ENCODE assay signal across 11 cellular contexts in the genomic region with DNA sequence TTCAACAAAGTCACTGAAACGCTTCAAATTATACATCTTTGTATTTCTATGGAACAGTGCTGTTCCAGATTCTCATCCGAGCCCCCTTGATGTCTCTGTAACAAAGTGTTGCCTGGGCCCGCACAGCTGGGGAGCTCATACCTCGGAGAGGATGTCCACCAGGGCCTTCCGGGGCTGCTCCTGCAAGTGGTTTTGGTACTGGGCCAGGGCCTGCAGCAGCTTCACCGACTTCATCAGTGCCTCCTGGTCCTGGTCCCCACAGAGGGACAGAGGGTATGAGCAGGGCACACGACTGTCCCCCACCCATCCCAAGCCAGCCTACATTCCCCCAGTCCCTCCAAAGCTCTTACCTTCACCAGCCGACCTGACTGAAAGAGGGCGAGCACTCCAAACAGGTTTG. TPM values are rescaled to one million over a fixed set of nuclear protein-coding genes. Genes with fewer than 3 reads are reported as not detected.
DNase-seq lines count a peak whose midpoint lies in the region; ATAC-seq, FAIRE-seq and TF ChIP-seq lines count a peak whose summit lies in the region.
"Had no signal": no experiment of that assay in that cellular context is flagged by ENCODE, and none has a peak within 500 bp of the region (broad histone marks: within the 10 kb centered on the region; RNA-seq: fewer than 3 reads in every experiment).

No MANE protein-coding gene starts in this region.

- H3K4me3 ChIP-seq in SK-N-SH (ENCODE audit: low read depth in 2 of 2, low read length in 1 of 2) (peak overlapping the region; percentile 95 to 99), OCI-LY1 (ENCODE audit: low read depth, low read length, poor library complexity, severe bottlenecking) (peak overlapping the region; percentile 96), endodermal cell (ENCODE audit: low read length) (peak overlapping the region; percentile 93)

- TF ChIP-seq RAD21 in SK-N-SH (IDR thresholded peaks at IDR 0.05; ENCODE audit: low read length), result no peak

- no peaks in the 10 kb centered on the region for H3K9me3 Mint-ChIP-seq in endodermal cell
- no peaks in the 10 kb centered on the region for H3K9me3 Mint-ChIP-seq in progenitor cell of endocrine pancreas (ENCODE audit: low read depth)

- H3K4me1 Mint-ChIP-seq in endodermal cell, result peaks cover 18% of the 10 kb centered on the region
- H3K4me1 Mint-ChIP-seq in progenitor cell of endocrine pancreas (ENCODE audit: low read depth), result peaks cover 16% of the 10 kb centered on the region

- H2AFZ ChIP-seq in SK-N-SH (ENCODE audit: low read depth) (no peak overlapping the region), OCI-LY1 (ENCODE audit: low read length) (no peak overlapping the region)

- no peak overlapping the region for H3K27ac ChIP-seq in SK-N-SH (ENCODE audit: low read depth in 2 of 2, low read length in 1 of 2)
- no peak overlapping the region for H3K27ac ChIP-seq in OCI-LY1 (ENCODE audit: low read depth, low read length, poor library complexity, severe bottlenecking)
- no peak overlapping the region for H3K27ac ChIP-seq in endodermal cell (ENCODE audit: low read depth, low read length)

- FAIRE-seq in H54 (lab: Jason Lieb, UNC), result no peak

- TF ChIP-seq POLR2A in H54 (IDR thresholded peaks at IDR 0.05; ENCODE audit: low read depth, low read length), result no peak

- H3K36me3 ChIP-seq in SK-N-SH (replicated peaks in 1 of 2; ENCODE audit: control insufficient read depth in 1 of 2, insufficient read depth in 2 of 2, low read length in 1 of 2) (peaks cover 18 to 43% of the 10 kb centered on the region in 2 experiments), OCI-LY1 (ENCODE audit: insufficient read depth, low read length) (peaks cover 52% of the 10 kb centered on the region), endodermal cell (ENCODE audit: control insufficient read depth, insufficient read depth, low read length) (peaks cover 43% of the 10 kb centered on the region)

- WGBS in SK-N-SH (ENCODE audit: low lambda C conversion rate), result 72% methylated on average over 8 of the region's 9 CpGs
- WGBS in endodermal cell (ENCODE audit: insufficient coverage in 1 of 2, insufficient read length in 1 of 2), 2 experiments, result 93 to 100% methylated on average over 1 to 9 of the region's 9 CpGs

- H3K4me2 ChIP-seq in SK-N-SH (peak overlapping the region; percentile 98), OCI-LY1 (ENCODE audit: low read length) (peak overlapping the region; percentile 70)

- H4K20me1 ChIP-seq in SK-N-SH (ENCODE audit: insufficient read depth) (no peaks in the 10 kb centered on the region), OCI-LY1 (ENCODE audit: insufficient read depth, low read length) (no peaks in the 10 kb centered on the region)

- H3K4me1 ChIP-seq in SK-N-SH (ENCODE audit: control insufficient read depth in 1 of 2, insufficient read depth in 2 of 2, low read depth in 1 of 2, low read length in 1 of 2), result peaks cover 7 to 18% of the 10 kb centered on the region in 2 experiments; a peak in 1 of 4 replicates
- H3K4me1 ChIP-seq in OCI-LY1 (ENCODE audit: insufficient read depth, low read length, severe bottlenecking), result peaks cover 25% of the 10 kb centered on the region
- no peaks in the 10 kb centered on the region for H3K4me1 ChIP-seq in endodermal cell (ENCODE audit: control insufficient read depth, insufficient read depth, low read length)

- H3K27me3 Mint-ChIP-seq in endodermal cell (ENCODE audit: insufficient read depth) (no peaks in the 10 kb centered on the region), progenitor cell of endocrine pancreas (no peaks in the 10 kb centered on the region)

- POLR2A ChIA-PET in SK-N-SH (lab: Yijun Ruan, JAX), result no interaction called here

- H3K27ac Mint-ChIP-seq in endodermal cell, result no peak overlapping the region
- H3K27ac Mint-ChIP-seq in progenitor cell of endocrine pancreas, result no peak overlapping the region

- no peak for TF ChIP-seq CTCF in SK-N-SH (IDR thresholded peaks at IDR 0.05)
- TF ChIP-seq CTCF in OCI-LY1 (IDR thresholded peaks at IDR 0.05; ENCODE audit: low read length), result no peak
- TF ChIP-seq CTCF in endodermal cell (conservative IDR thresholded peaks at IDR 0.05), result no peak
- no peak for TF ChIP-seq CTCF in progenitor cell of endocrine pancreas (IDR thresholded peaks at IDR 0.05; ENCODE audit: unreplicated experiment)

- no peak for ATAC-seq in SK-N-SH treated with all-trans-retinoic acid at 6 μM for 48 hours

- H3K27me3 ChIP-seq in SK-N-SH (ENCODE audit: insufficient read depth) (no peaks in the 10 kb centered on the region), OCI-LY1 (ENCODE audit: insufficient read depth, low read length) (no peaks in the 10 kb centered on the region), endodermal cell (ENCODE audit: control insufficient read depth, insufficient read depth, low read length, poor library complexity, severe bottlenecking) (no peaks in the 10 kb centered on the region)

- CTCF ChIA-PET in SK-N-SH (lab: Yijun Ruan, JAX), result interaction anchor here (0.7 to 2.7 kb wide), 4 partner anchors 11 to 16 kb away, joined by 5 to 15 read pairs (median 8); no protein-coding TSS in a partner anchor

- no peaks in the 10 kb centered on the region for H3K9me3 ChIP-seq in SK-N-SH
- no peaks in the 10 kb centered on the region for H3K9me3 ChIP-seq in OCI-LY1 (ENCODE audit: low read length)
- H3K9me3 ChIP-seq in endodermal cell (ENCODE audit: control insufficient read depth, low read length), result no peaks in the 10 kb centered on the region

- H3K9me2 ChIP-seq in SK-N-SH (no peaks in the 10 kb centered on the region), OCI-LY1 (ENCODE audit: low read depth, low read length) (no peaks in the 10 kb centered on the region)

- H3K4me3 Mint-ChIP-seq in endodermal cell (peak overlapping the region; percentile 85), progenitor cell of endocrine pancreas (ENCODE audit: low read depth) (peak overlapping the region; percentile 50)

- no peak for DNase-seq in SK-N-SH
- DNase-seq in endodermal cell, result no peak
- DNase-seq in progenitor cell of endocrine pancreas (ENCODE audit: low spot score, unreplicated experiment), result no peak
- DNase-seq in NCI-H187 (lab: John Stamatoyannopoulos, UW), result no peak
- no peak for DNase-seq in DMS53 treated with DMSO at 0.1 percent for 48 hours (lab: John Stamatoyannopoulos, UW; ENCODE audit: unreplicated experiment)
- DNase-seq in H54 (ENCODE audit: insufficient read length, low spot score), result no peak
- DNase-seq: activated CD4-positive, CD25-positive, alpha-beta regulatory T cell treated with anti-CD3 and anti-CD28 coated beads, Interleukin-2, amount 50 U/mL, for 72 hours; NCI-H2171 treated with DMSO at 0.1 percent for 48 hours had no signal

- H3F3A ChIP-seq in SK-N-SH (replicated peaks; ENCODE audit: insufficient read depth) (peaks cover 3% of the 10 kb centered on the region), OCI-LY1 (ENCODE audit: insufficient read depth, low read length) (no peaks in the 10 kb centered on the region)

- no peak for TF ChIP-seq EP300 in SK-N-SH (IDR thresholded peaks at IDR 0.05; ENCODE audit: borderline replicate concordance in 1 of 2, low read depth in 1 of 2, low read length in 1 of 2)

- peaks cover 37% of the 10 kb centered on the region for H3K36me3 Mint-ChIP-seq in endodermal cell (ENCODE audit: low read depth)
- peaks cover 2% of the 10 kb centered on the region for H3K36me3 Mint-ChIP-seq in progenitor cell of endocrine pancreas (ENCODE audit: insufficient read depth)

- H3K9ac ChIP-seq in SK-N-SH, result peak overlapping the region; percentile 80; the same call in 1 of the 2 replicates
- H3K9ac ChIP-seq in OCI-LY1 (ENCODE audit: low read length), result peak overlapping the region; percentile 93
- no peak overlapping the region for H3K9ac ChIP-seq in endodermal cell (ENCODE audit: extremely low read depth, low read length, poor library complexity, severe bottlenecking)

- H3K79me2 ChIP-seq in SK-N-SH (ENCODE audit: insufficient read depth) (peaks cover 31% of the 10 kb centered on the region), OCI-LY1 (ENCODE audit: insufficient read depth, low read length) (peaks cover 18% of the 10 kb centered on the region)

TF ChIP-seq in SK-N-SH, 30 proteins besides CTCF, POLR2A, EP300 and RAD21 (continues in another document):
- TF ChIP-seq MXI1 (IDR thresholded peaks at IDR 0.05; ENCODE audit: low read depth, low read length), result no peak

TF ChIP-seq in SK-N-SH treated with all-trans-retinoic acid at 6 μM for 48 hours, 23 proteins besides CTCF, POLR2A, EP300 and RAD21 (continues in another document):
- no peak for TF ChIP-seq ARNTL (CRISPR knock-in tag; IDR thresholded peaks at IDR 0.05; ENCODE audit: borderline replicate concordance, low read depth)
- TF ChIP-seq PPARA (CRISPR knock-in tag; IDR thresholded peaks at IDR 0.05; ENCODE audit: borderline replicate concordance), result no peak

RNA-seq across cellular contexts. Expression of a gene that starts 1.5 kb away (rescaled TPM):
- polyA plus RNA-seq in SK-N-SH (2012; rRNA removed), result 74.7 and 93.0 TPM in 2 replicates
- 32.8 and 40.9 TPM in 2 replicates for polyA plus RNA-seq in SK-N-SH (2012; cell fraction: cytosol; rRNA removed)
- polyA plus RNA-seq in SK-N-SH (2012; cell fraction: nucleus; rRNA removed), result 264 and 287 TPM in 2 replicates
- total RNA-seq in endodermal cell (10 to 100 TPM; 55.6 to 70.9 TPM), progenitor cell of endocrine pancreas (55.2 and 55.6 TPM in 2 replicates)
- 31.3 TPM for polyA plus RNA-seq in endodermal cell (2013, experiment 1 of 2)
- polyA plus RNA-seq in endodermal cell (2013, experiment 2 of 2), result 24.9 TPM

RNA-seq across cellular contexts. Expression of a gene that starts 6.7 kb away (rescaled TPM):
- not detected in 2 replicates for polyA plus RNA-seq in SK-N-SH (2012; rRNA removed)
- not detected in 2 replicates for polyA plus RNA-seq in SK-N-SH (2012; cell fraction: cytosol; rRNA removed)
- polyA plus RNA-seq in SK-N-SH (2012; cell fraction: nucleus; rRNA removed), result not detected in 2 replicates
- total RNA-seq in endodermal cell, result not detected
- polyA plus RNA-seq in endodermal cell (2013, experiment 1 of 2), result not detected
- polyA plus RNA-seq in endodermal cell (2013, experiment 2 of 2), result not detected
- not detected in 2 replicates for total RNA-seq in progenitor cell of endocrine pancreas
- total RNA-seq: mesenteric fat pad had no signal

RNA-seq across cellular contexts. Expression of a gene that starts 30.7 kb away (rescaled TPM):
- not detected in 2 replicates for polyA plus RNA-seq in SK-N-SH (2012; rRNA removed)
- not detected in 2 replicates for polyA plus RNA-seq in SK-N-SH (2012; cell fraction: cytosol; rRNA removed)
- not detected in 2 replicates for polyA plus RNA-seq in SK-N-SH (2012; cell fraction: nucleus; rRNA removed)
- total RNA-seq in endodermal cell (under 1 TPM; 0.51 to 0.79 TPM), progenitor cell of endocrine pancreas (8.3 and 8.6 TPM in 2 replicates)
- 2.5 TPM for polyA plus RNA-seq in endodermal cell (2013, experiment 1 of 2)
- 3.0 TPM for polyA plus RNA-seq in endodermal cell (2013, experiment 2 of 2)

RNA-seq across cellular contexts. Expression of a gene that starts 55.0 kb away (rescaled TPM):
- polyA plus RNA-seq in SK-N-SH (2012; rRNA removed), result 0.08 TPM in 1 of 2 replicates, not detected in the other
- 0.05 and 0.08 TPM in 2 replicates for polyA plus RNA-seq in SK-N-SH (2012; cell fraction: cytosol; rRNA removed)
- 0.14 and 0.19 TPM in 2 replicates for polyA plus RNA-seq in SK-N-SH (2012; cell fraction: nucleus; rRNA removed)
- total RNA-seq in endodermal cell, result under 1 TPM in 1 of 2 donors, not detected in 1; 0.09 TPM
- 3.3 TPM for polyA plus RNA-seq in endodermal cell (2013, experiment 1 of 2)
- 2.2 TPM for polyA plus RNA-seq in endodermal cell (2013, experiment 2 of 2)
- total RNA-seq in progenitor cell of endocrine pancreas, result 0.60 and 1.5 TPM in 2 replicates
